In genomic region chr1:7199077-7199779, GRCh38 we compare ENCODE assay signal across 22 cellular contexts.
DNase-seq lines count a peak whose midpoint lies in the region; ATAC-seq, FAIRE-seq and TF ChIP-seq lines count a peak whose summit lies in the region.
"Had no signal": no experiment of that assay in that cellular context is flagged by ENCODE, and none has a peak within 500 bp of the region (broad histone marks: within the 10 kb centered on the region; RNA-seq: fewer than 3 reads in every experiment).

No MANE protein-coding gene starts in this region.

- peak overlapping the region; percentile 65 for H4K8ac ChIP-seq in neuronal stem cell (ENCODE audit: low read depth, low read length)

- no peak overlapping the region for H2BK5ac ChIP-seq in neuronal stem cell (ENCODE audit: low read length)

- H3K18ac ChIP-seq in neuronal stem cell (ENCODE audit: low read length), result peak overlapping the region; percentile 76

- H2AK5ac ChIP-seq in neuronal stem cell (ENCODE audit: low read depth, low read length), result peak overlapping the region; percentile 88

- no peak overlapping the region for H3K4ac ChIP-seq in neuronal stem cell (ENCODE audit: low read length)

- H3K9me3 ChIP-seq in HUES64 (ENCODE audit: insufficient read depth, low read depth, low read length) (no peaks in the 10 kb centered on the region), astrocyte (ENCODE audit: insufficient read depth, low read depth, low read length) (no peaks in the 10 kb centered on the region), neuronal stem cell (replicated peaks in 1 of 2; ENCODE audit: control insufficient read depth in 2 of 2, insufficient read depth in 1 of 2, low read depth in 1 of 2, low read length in 2 of 2) (no peaks in the 10 kb centered on the region), left lung (no peaks in the 10 kb centered on the region)

- CTCF ChIA-PET in activated naive CD4-positive, alpha-beta T cell treated with anti-CD3 and anti-CD28 coated beads for 36 hours (lab: Charles Lee), result interaction anchor here (0.6 kb wide), 1 partner anchor 87 kb away, joined by 3 read pairs; no protein-coding TSS in a partner anchor

- no peaks in the 10 kb centered on the region for H3K9me3 Mint-ChIP-seq in astrocyte (ENCODE audit: unreplicated experiment)
- H3K9me3 Mint-ChIP-seq in activated naive CD4-positive, alpha-beta T cell treated with anti-CD3 and anti-CD28 coated beads for 36 hours, result no peaks in the 10 kb centered on the region
- H3K9me3 Mint-ChIP-seq: dendritic cell treated with granulocyte-macrophage colony-stimulating factor and Interleukin-4, amounts not matched to agents 40 ng/mL and 50 ng/mL, for 4 days had no signal

- H3K27me3 ChIP-seq in HUES64 (ENCODE audit: insufficient read depth, low read length) (peaks cover 7% of the 10 kb centered on the region), astrocyte (ENCODE audit: insufficient read depth, low read length) (no peaks in the 10 kb centered on the region), neuronal stem cell (ENCODE audit: control insufficient read depth in 3 of 3, insufficient read depth in 3 of 3, low read depth in 1 of 3, low read length in 3 of 3) (peaks cover 0 to 4% (median 0%) of the 10 kb centered on the region in 3 experiments), left lung (peaks cover 0 to 20% of the 10 kb centered on the region in 2 donors)

- no peaks in the 10 kb centered on the region for H3K79me1 ChIP-seq in neuronal stem cell (ENCODE audit: low read depth, low read length)

- H3K4me1 ChIP-seq in HUES64 (ENCODE audit: insufficient read depth, low read length) (0 out of 2 replicates have a peak, but pooled peaks cover 10% of the 10 kb centered on the region), astrocyte (ENCODE audit: insufficient read depth, low read length) (peaks cover 6% of the 10 kb centered on the region), neuronal stem cell (ENCODE audit: control insufficient read depth in 2 of 2, insufficient read depth in 1 of 2, low read depth in 1 of 2, low read length in 2 of 2) (peaks cover 0 to 5% of the 10 kb centered on the region in 2 donors), left lung (no peaks in the 10 kb centered on the region)

- no peaks in the 10 kb centered on the region for H4K20me1 ChIP-seq in astrocyte (ENCODE audit: insufficient read depth, low read length)

- no peak overlapping the region for H2BK12ac ChIP-seq in neuronal stem cell (ENCODE audit: low read length)

- peaks cover 19% of the 10 kb centered on the region for H3K27me3 Mint-ChIP-seq in astrocyte (ENCODE audit: low read depth, unreplicated experiment)
- H3K27me3 Mint-ChIP-seq in activated naive CD4-positive, alpha-beta T cell treated with anti-CD3 and anti-CD28 coated beads for 36 hours (ENCODE audit: low read depth), result peaks cover 3% of the 10 kb centered on the region

- H3K4me3 Mint-ChIP-seq in astrocyte (ENCODE audit: unreplicated experiment), result no peak overlapping the region
- H3K4me3 Mint-ChIP-seq in activated naive CD4-positive, alpha-beta T cell treated with anti-CD3 and anti-CD28 coated beads for 36 hours, result no peak overlapping the region
- H3K4me3 Mint-ChIP-seq: CD4-positive, alpha-beta memory T cell; dendritic cell treated with granulocyte-macrophage colony-stimulating factor and Interleukin-4, amounts not matched to agents 40 ng/mL and 50 ng/mL, for 4 days; T-cell had no signal

- H3K4me3 ChIP-seq in HUES64 (ENCODE audit: low read length) (peak overlapping the region; percentile 24; the same call in 1 of the 2 replicates), astrocyte (ENCODE audit: insufficient read depth, low read depth, low read length) (no peak overlapping the region), neuronal stem cell (ENCODE audit: low read length in 2 of 2) (no peak overlapping the region), left lung (no peak overlapping the region)

- H3K27ac Mint-ChIP-seq in astrocyte (ENCODE audit: unreplicated experiment), result no peak overlapping the region
- no peak overlapping the region for H3K27ac Mint-ChIP-seq in activated naive CD4-positive, alpha-beta T cell treated with anti-CD3 and anti-CD28 coated beads for 36 hours
- H3K27ac Mint-ChIP-seq: CD4-positive, alpha-beta memory T cell; dendritic cell treated with granulocyte-macrophage colony-stimulating factor and Interleukin-4, amounts not matched to agents 40 ng/mL and 50 ng/mL, for 4 days; T-cell had no signal

- ATAC-seq in left lung (no peak), Right ventricle myocardium superior (ENCODE audit: poor library complexity) (no peak)
- ATAC-seq: sciatic nerve, T-cell had no signal

- H2BK120ac ChIP-seq in neuronal stem cell (ENCODE audit: low read depth, low read length), result peak overlapping the region; percentile 24

- H3K27ac ChIP-seq in HUES64 (ENCODE audit: low read depth, low read length), result no peak overlapping the region
- H3K27ac ChIP-seq in astrocyte (ENCODE audit: low read depth, low read length), result no peak overlapping the region
- H3K27ac ChIP-seq in neuronal stem cell (replicated peaks; ENCODE audit: low read length), result no peak overlapping the region
- no peak overlapping the region for H3K27ac ChIP-seq in left lung
- H3K27ac ChIP-seq: KMS-11 had no signal

- no peaks in the 10 kb centered on the region for H3K36me3 Mint-ChIP-seq in astrocyte (ENCODE audit: low read depth, unreplicated experiment)
- H3K36me3 Mint-ChIP-seq in activated naive CD4-positive, alpha-beta T cell treated with anti-CD3 and anti-CD28 coated beads for 36 hours (ENCODE audit: low read depth), result no peaks in the 10 kb centered on the region
- H3K36me3 Mint-ChIP-seq: CD4-positive, alpha-beta memory T cell; T-cell had no signal

- no peaks in the 10 kb centered on the region for H3K36me3 ChIP-seq in HUES64 (ENCODE audit: insufficient read depth, low read length)
- no peaks in the 10 kb centered on the region for H3K36me3 ChIP-seq in astrocyte (ENCODE audit: insufficient read depth, low read length)
- H3K36me3 ChIP-seq in neuronal stem cell (replicated peaks in 1 of 2; ENCODE audit: control insufficient read depth in 2 of 2, insufficient read depth in 2 of 2, low read length in 2 of 2), result no peaks in the 10 kb centered on the region
- H3K36me3 ChIP-seq in left lung, result no peaks in the 10 kb centered on the region

- peak overlapping the region; percentile 70 for H3K4me2 ChIP-seq in astrocyte (ENCODE audit: low read length)
- no peak overlapping the region for H3K4me2 ChIP-seq in neuronal stem cell (ENCODE audit: insufficient read depth, low read length, poor library complexity, severe bottlenecking)
- H3K4me2 ChIP-seq: KMS-11 had no signal

- no peak overlapping the region for H3K9ac ChIP-seq in HUES64 (ENCODE audit: low read depth, low read length)
- no peak overlapping the region for H3K9ac ChIP-seq in astrocyte (ENCODE audit: low read length)
- peak overlapping the region; percentile 63 for H3K9ac ChIP-seq in neuronal stem cell (ENCODE audit: low read depth, low read length, poor library complexity)
- H3K9ac ChIP-seq: KMS-11 had no signal

- TF ChIP-seq CTCF in astrocyte (IDR thresholded peaks at IDR 0.05; ENCODE audit: insufficient read depth, low read depth, low read length) (no peak), left lung (IDR thresholded peaks at IDR 0.05) (no peak)

- peak overlapping the region; percentile 2 for H3K23ac ChIP-seq in neuronal stem cell (ENCODE audit: low read depth, low read length, poor library complexity)

- WGBS in HUES64, result 17% methylated on average over 26 of the region's 27 CpGs
- WGBS in neuronal stem cell (ENCODE audit: extremely low coverage in 2 of 2, insufficient read length in 2 of 2, insufficient replicate concordance in 1 of 2), 2 donors, result no CpG with 5 or more reads among the region's 27 CpGs

- peak; percentile 85 for DNase-seq in COR-L47 (lab: John Stamatoyannopoulos, UW)
- DNase-seq in astrocyte (ENCODE audit: low read depth), result peak; percentile 5
- no peak for DNase-seq in neuronal stem cell (ENCODE audit: low spot score)
- DNase-seq in left lung, result no peak
- DNase-seq in Right ventricle myocardium superior, result no peak
- no peak for DNase-seq in activated naive CD4-positive, alpha-beta T cell treated with anti-CD3 and anti-CD28 coated beads for 36 hours
- DNase-seq: activated effector memory CD4-positive, alpha-beta T cell treated with Interleukin-2 at 50 U/mL for 16 hours; CD4-positive, alpha-beta memory T cell; DMS53; GOT3; islet precursor cell; mammary epithelial cell; MV-4-11; NCI-H2081; NCI-H526 treated with DMSO at 0.1 percent for 48 hours; SHP77 treated with DMSO at 0.1 percent for 48 hours; T-cell had no signal

- FAIRE-seq in astrocyte (lab: Jason Lieb, UNC), result no peak
- FAIRE-seq: GM12891 had no signal

- H4K91ac ChIP-seq in neuronal stem cell (ENCODE audit: low read depth, low read length, poor library complexity), result no peak overlapping the region

- no peak overlapping the region for H3K14ac ChIP-seq in neuronal stem cell (ENCODE audit: low read length)

- peak overlapping the region; percentile 67 for H2AFZ ChIP-seq in astrocyte (ENCODE audit: low read depth, low read length)
- H2AFZ ChIP-seq in neuronal stem cell (ENCODE audit: low read length), result no peak overlapping the region

- H3K4me1 Mint-ChIP-seq in astrocyte (ENCODE audit: low read depth, unreplicated experiment), result no peaks in the 10 kb centered on the region
- no peaks in the 10 kb centered on the region for H3K4me1 Mint-ChIP-seq in activated naive CD4-positive, alpha-beta T cell treated with anti-CD3 and anti-CD28 coated beads for 36 hours (ENCODE audit: low read depth)

- intact Hi-C loops in left lung (cut with DNase I), result no loop called here
- intact Hi-C loops in Right ventricle myocardium superior (cut with DNase I), result no loop called here
- intact Hi-C loops in activated naive CD4-positive, alpha-beta T cell treated with anti-CD3 and anti-CD28 coated beads for 36 hours (cut with micrococcal nuclease), result no loop called here

- H2BK15ac ChIP-seq in neuronal stem cell (ENCODE audit: low read length), result no peak overlapping the region

- no peaks in the 10 kb centered on the region for H3K79me2 ChIP-seq in astrocyte (ENCODE audit: insufficient read depth, low read length)

Comparison
In these comparisons a context has a peak if more than half of its experiments do, and no peak if none do; other contexts are left out.
1. DNase-seq: peak in COR-L47 (single experiment) and astrocyte (single experiment); none in neuronal stem cell (single experiment), left lung (0 of 2), Right ventricle myocardium superior (single experiment) and activated naive CD4-positive, alpha-beta T cell treated with anti-CD3 and anti-CD28 coated beads for 36 hours (single experiment).